Comparison of ENCODE assay signal across 1 cellular context in genomic region chr21:32916522-32917099, GRCh38.
TF ChIP-seq lines count a peak whose summit lies in the region.

No MANE protein-coding gene starts in this region.

TF ChIP-seq in HEK293, 187 proteins besides CTCF, POLR2A, EP300 and RAD21 (continued from another document):
- no peak for TF ChIP-seq ZBTB11 (tag by site-specific recombination; conservative IDR thresholded peaks at IDR 0.05; ENCODE audit: low read depth)
- TF ChIP-seq ZNF426 (tag by site-specific recombination; IDR thresholded peaks at IDR 0.05), result no peak
